Comparison of ENCODE assay signal across 15 cellular contexts in the genomic region with DNA sequence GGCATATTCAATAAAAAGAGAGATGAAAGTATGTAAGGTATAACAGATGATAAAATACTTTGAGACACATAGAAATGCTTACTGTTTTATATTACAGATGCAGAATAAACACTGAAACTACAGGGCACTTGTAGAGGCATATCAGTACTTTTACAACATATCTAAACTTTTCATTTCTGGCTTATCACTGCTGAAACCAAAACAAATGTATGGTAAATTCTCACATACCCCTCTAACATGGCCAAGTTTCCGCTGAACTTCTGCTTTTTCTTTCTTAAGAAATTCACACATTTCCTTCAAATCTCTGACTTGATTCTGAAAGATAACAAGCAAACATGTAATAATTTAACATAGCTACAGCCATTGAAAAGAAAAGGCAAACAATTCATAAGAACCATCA. TPM values are rescaled to one million over a fixed set of nuclear protein-coding genes. Genes with fewer than 3 reads are reported as not detected.
DNase-seq lines count a peak whose midpoint lies in the region; ATAC-seq, FAIRE-seq and TF ChIP-seq lines count a peak whose summit lies in the region.
"Had no signal": no experiment of that assay in that cellular context is flagged by ENCODE, and none has a peak within 500 bp of the region (broad histone marks: within the 10 kb centered on the region; RNA-seq: fewer than 3 reads in every experiment).

No MANE protein-coding gene starts in this region.

- TF ChIP-seq CTCF in MM.1S (IDR thresholded peaks at IDR 0.05; ENCODE audit: low read length) = no peak

- ATAC-seq in GM19397 (IDR thresholded peaks at IDR 0.05; ENCODE audit: unreplicated experiment) (peak; percentile 64), HG02884 (IDR thresholded peaks at IDR 0.05; ENCODE audit: unreplicated experiment) (peak; percentile 71), HG03565 (IDR thresholded peaks at IDR 0.05; ENCODE audit: unreplicated experiment) (peak; percentile 66)

- no peaks in the 10 kb centered on the region for H4K20me1 ChIP-seq in MM.1S (ENCODE audit: insufficient read depth, low read length)

- no peak overlapping the region for H3K4me3 ChIP-seq in MM.1S (ENCODE audit: low read length)
- H3K4me3 ChIP-seq: ovary, thoracic aorta had no signal

- H3K9me2 ChIP-seq in MM.1S (replicated peaks; ENCODE audit: insufficient read depth, low read length) = no peaks in the 10 kb centered on the region

- no peak overlapping the region for H3K4me2 ChIP-seq in MM.1S (ENCODE audit: low read depth, low read length)

- no peaks in the 10 kb centered on the region; the same call in 1 of the 2 replicates for H3K36me3 ChIP-seq in MM.1S (replicated peaks; ENCODE audit: insufficient read depth, low read length)
- H3K36me3 ChIP-seq: ovary, thoracic aorta had no signal

- no peaks in the 10 kb centered on the region for H3F3A ChIP-seq in MM.1S (ENCODE audit: insufficient read depth, low read length)

- H3K9me3 ChIP-seq in MM.1S (replicated peaks; ENCODE audit: insufficient read depth, low read length) = no peaks in the 10 kb centered on the region
- H3K9me3 ChIP-seq: ovary, thoracic aorta had no signal

- peak; percentile 21 for FAIRE-seq in GM12892 (lab: Jason Lieb, UNC)

- H3K27me3 ChIP-seq in MM.1S (replicated peaks; ENCODE audit: insufficient read depth, low read length) = no peaks in the 10 kb centered on the region
- H3K27me3 ChIP-seq: ovary had no signal

- no peak for TF ChIP-seq POLR2A in GM12892 (IDR thresholded peaks at IDR 0.05; ENCODE audit: low read depth, low read length)

- no peak overlapping the region for H2AFZ ChIP-seq in MM.1S (ENCODE audit: low read length)

- no peak overlapping the region for H3K9ac ChIP-seq in MM.1S (ENCODE audit: low read length)

- 0 out of 2 replicates have a peak, but pooled peaks cover 4% of the 10 kb centered on the region for H3K4me1 ChIP-seq in MM.1S (ENCODE audit: low read length)

- H3K27ac ChIP-seq in MM.1S (ENCODE audit: low read length) = no peak overlapping the region
- H3K27ac ChIP-seq: ovary, thoracic aorta had no signal

- H3K79me2 ChIP-seq in MM.1S (ENCODE audit: low read length) = no peaks in the 10 kb centered on the region

- DNase-seq in GM12892 (ENCODE audit: insufficient read length) (no peak), MM.1S (no peak), NCI-H526 treated with DMSO at 0.1 percent for 48 hours (lab: John Stamatoyannopoulos, UW) (no peak)
- DNase-seq in stimulated activated CD4-positive, alpha-beta T cell treated with anti-CD3 and anti-CD28 coated beads, Interleukin-15, amount 100 ng/mL, for 24 hours = no peak
- no peak for DNase-seq in stimulated activated CD4-positive, alpha-beta T cell treated with anti-CD3 and anti-CD28 coated beads, Interleukin-2, amount 100 ng/mL, for 24 hours
- DNase-seq: activated CD4-positive, alpha-beta T cell treated with anti-CD3 and anti-CD28 coated beads, Interleukin-2, amount 50 U/mL, for 4 hours; activated naive CD8-positive, alpha-beta T cell treated with anti-CD3 and anti-CD28 coated beads, Interleukin-2, amount 10 ng/mL, durations not matched to agents 7 days and 5 days; H9; Karpas-422; NCI-H69; ovary had no signal

RNA-seq across cellular contexts. Expression of a gene that starts 33.3 kb away (rescaled TPM):
- polyA plus RNA-seq in GM12892 (2012; ENCODE audit: missing spikeins) = not detected
